ENCODE assay signal across 8 cellular contexts in genomic region chr10:100998991-100999741, GRCh38. TPM values are rescaled to one million over a fixed set of nuclear protein-coding genes. Genes with fewer than 3 reads are reported as not detected.
DNase-seq lines count a peak whose midpoint lies in the region; ATAC-seq lines count a peak whose summit lies in the region.

No MANE protein-coding gene starts in this region.

- WGBS in ectodermal cell, 2 experiments = 1% methylated on average over 83 of the region's 83 CpGs

- peaks cover 11% of the 10 kb centered on the region for H3K36me3 ChIP-seq in ectodermal cell (ENCODE audit: control insufficient read depth, insufficient read depth, low read length)

- CTCF ChIA-PET in activated CD4-positive, alpha-beta memory T cell treated with anti-CD3 and anti-CD28 coated beads, Interleukin-2, amount 10 ng/mL, durations not matched to agents 7 days and 5 days (lab: Charles Lee) = interaction anchor here (0.6 to 17.1 kb wide), 9 partner anchors 11 to 88 kb away, joined by 3 to 186 read pairs (median 6); partner anchors contain the start of genes MRPL43, PDZD7, SFXN3 and TWNK

- H3K9me3 Mint-ChIP-seq in activated CD4-positive, alpha-beta memory T cell treated with anti-CD3 and anti-CD28 coated beads, Interleukin-2, amount 10 ng/mL, durations not matched to agents 7 days and 5 days = no peaks in the 10 kb centered on the region

- peaks cover 15% of the 10 kb centered on the region for H3K4me1 ChIP-seq in ectodermal cell (ENCODE audit: control insufficient read depth, insufficient read depth, low read length)

- H3K27me3 ChIP-seq in ectodermal cell (ENCODE audit: control insufficient read depth, insufficient read depth, low read length, poor library complexity, severe bottlenecking) = no peaks in the 10 kb centered on the region

- H3K4me1 Mint-ChIP-seq in activated CD4-positive, alpha-beta memory T cell treated with anti-CD3 and anti-CD28 coated beads, Interleukin-2, amount 10 ng/mL, durations not matched to agents 7 days and 5 days = peaks cover 28% of the 10 kb centered on the region

- H3K9me3 ChIP-seq in ectodermal cell (ENCODE audit: control insufficient read depth, low read length) = no peaks in the 10 kb centered on the region

- H3K4me3 ChIP-seq in ectodermal cell (ENCODE audit: insufficient read depth, low read depth, low read length) = peak overlapping the region; percentile 87

- peak overlapping the region; percentile 89 for H3K27ac ChIP-seq in ectodermal cell (ENCODE audit: insufficient read depth, low read depth, low read length, poor library complexity, severe bottlenecking)

- peaks cover 4% of the 10 kb centered on the region for H3K36me3 Mint-ChIP-seq in activated CD4-positive, alpha-beta memory T cell treated with anti-CD3 and anti-CD28 coated beads, Interleukin-2, amount 10 ng/mL, durations not matched to agents 7 days and 5 days (ENCODE audit: low read depth)

- H3K4me3 Mint-ChIP-seq in activated CD4-positive, alpha-beta memory T cell treated with anti-CD3 and anti-CD28 coated beads, Interleukin-2, amount 10 ng/mL, durations not matched to agents 7 days and 5 days = peak overlapping the region; percentile 77

- POLR2A ChIA-PET in activated CD4-positive, alpha-beta memory T cell treated with anti-CD3 and anti-CD28 coated beads, Interleukin-2, amount 10 ng/mL, durations not matched to agents 7 days and 5 days (lab: Charles Lee) = interaction anchor here (0.9 to 2.7 kb wide), 5 partner anchors 13 to 39 kb away, joined by 3 to 17 read pairs (median 4); partner anchors contain the start of genes PDZD7 and SFXN3

- DNase-seq in SIG-M5 treated with dmso at 0.1 percent for 504 hours (lab: John Stamatoyannopoulos, UW; ENCODE audit: unreplicated experiment) = peak; percentile 55
- no peak for DNase-seq in SIG-M5 (lab: John Stamatoyannopoulos, UW)
- peak; percentile 57 for DNase-seq in NCI-H345 (lab: John Stamatoyannopoulos, UW)
- peak; percentile 78 for DNase-seq in activated CD4-positive, alpha-beta memory T cell treated with anti-CD3 and anti-CD28 coated beads, Interleukin-2, amount 10 ng/mL, durations not matched to agents 7 days and 5 days
- DNase-seq in lung microvascular endothelial cell (ENCODE audit: low read depth in 2 of 2) = peak; percentile 80 to 87
- peak; percentile 47 to 68 (median 50) for DNase-seq in stimulated activated CD4-positive, alpha-beta T cell treated with anti-CD3 and anti-CD28 coated beads, TNF-alpha, amount 100 ng/mL, for 48 hours (ENCODE audit: low read depth in 3 of 3)

- peak; percentile 42 for ATAC-seq in HG02938 (IDR thresholded peaks at IDR 0.05; ENCODE audit: unreplicated experiment)

- peak overlapping the region; percentile 66 for H3K27ac Mint-ChIP-seq in activated CD4-positive, alpha-beta memory T cell treated with anti-CD3 and anti-CD28 coated beads, Interleukin-2, amount 10 ng/mL, durations not matched to agents 7 days and 5 days

- H3K27me3 Mint-ChIP-seq in activated CD4-positive, alpha-beta memory T cell treated with anti-CD3 and anti-CD28 coated beads, Interleukin-2, amount 10 ng/mL, durations not matched to agents 7 days and 5 days = peaks cover 3% of the 10 kb centered on the region

RNA-seq across cellular contexts. Expression of gene LZTS2, which starts 0.4 kb away (rescaled TPM):
- total RNA-seq in activated CD4-positive, alpha-beta memory T cell treated with anti-CD3 and anti-CD28 coated beads, Interleukin-2, amount 10 ng/mL, durations not matched to agents 7 days and 5 days = 10 to 100 TPM; 17.3 to 18.5 TPM
- polyA plus RNA-seq in ectodermal cell (2013, experiment 1 of 4) = 93.4 TPM
- 87.8 TPM for polyA plus RNA-seq in ectodermal cell (2013, experiment 2 of 4)
- polyA plus RNA-seq in ectodermal cell (2013, experiment 3 of 4) = 80.0 TPM
- 93.0 TPM for polyA plus RNA-seq in ectodermal cell (2013, experiment 4 of 4)
- 28.2 and 29.2 TPM in 2 replicates for total RNA-seq in lung microvascular endothelial cell

RNA-seq across cellular contexts. Expression of gene TWNK, which starts 11.8 kb away (rescaled TPM):
- total RNA-seq in activated CD4-positive, alpha-beta memory T cell treated with anti-CD3 and anti-CD28 coated beads, Interleukin-2, amount 10 ng/mL, durations not matched to agents 7 days and 5 days = 1 to 10 TPM; 6.4 to 7.1 TPM
- polyA plus RNA-seq in ectodermal cell (2013, experiment 1 of 4) = 17.1 TPM
- polyA plus RNA-seq in ectodermal cell (2013, experiment 2 of 4) = 20.1 TPM
- 15.1 TPM for polyA plus RNA-seq in ectodermal cell (2013, experiment 3 of 4)
- 17.3 TPM for polyA plus RNA-seq in ectodermal cell (2013, experiment 4 of 4)
- 3.5 and 6.3 TPM in 2 replicates for total RNA-seq in lung microvascular endothelial cell

RNA-seq across cellular contexts. Expression of gene MRPL43, which starts 11.9 kb away (rescaled TPM):
- total RNA-seq in activated CD4-positive, alpha-beta memory T cell treated with anti-CD3 and anti-CD28 coated beads, Interleukin-2, amount 10 ng/mL, durations not matched to agents 7 days and 5 days = 10 to 100 TPM; 47.8 to 49.3 TPM
- polyA plus RNA-seq in ectodermal cell (2013, experiment 1 of 4) = 73.0 TPM
- 74.0 TPM for polyA plus RNA-seq in ectodermal cell (2013, experiment 2 of 4)
- 78.6 TPM for polyA plus RNA-seq in ectodermal cell (2013, experiment 3 of 4)
- polyA plus RNA-seq in ectodermal cell (2013, experiment 4 of 4) = 79.8 TPM
- total RNA-seq in lung microvascular endothelial cell = 45.8 and 46.4 TPM in 2 replicates

RNA-seq across cellular contexts. Expression of gene SEMA4G, which starts 29.9 kb away (rescaled TPM):
- under 1 TPM; 0.68 to 0.98 TPM for total RNA-seq in activated CD4-positive, alpha-beta memory T cell treated with anti-CD3 and anti-CD28 coated beads, Interleukin-2, amount 10 ng/mL, durations not matched to agents 7 days and 5 days
- polyA plus RNA-seq in ectodermal cell (2013, experiment 1 of 4) = 10.2 TPM
- polyA plus RNA-seq in ectodermal cell (2013, experiment 2 of 4) = 9.5 TPM
- 7.8 TPM for polyA plus RNA-seq in ectodermal cell (2013, experiment 3 of 4)
- polyA plus RNA-seq in ectodermal cell (2013, experiment 4 of 4) = 10.3 TPM
- 0.65 and 0.99 TPM in 2 replicates for total RNA-seq in lung microvascular endothelial cell

RNA-seq across cellular contexts. Expression of gene PDZD7, which starts 31.8 kb away (rescaled TPM):
- 1 to 10 TPM; 1.1 to 1.9 TPM for total RNA-seq in activated CD4-positive, alpha-beta memory T cell treated with anti-CD3 and anti-CD28 coated beads, Interleukin-2, amount 10 ng/mL, durations not matched to agents 7 days and 5 days
- polyA plus RNA-seq in ectodermal cell (2013, experiment 1 of 4) = 0.74 TPM
- 0.82 TPM for polyA plus RNA-seq in ectodermal cell (2013, experiment 2 of 4)
- polyA plus RNA-seq in ectodermal cell (2013, experiment 3 of 4) = 0.69 TPM
- 0.49 TPM for polyA plus RNA-seq in ectodermal cell (2013, experiment 4 of 4)
- total RNA-seq in lung microvascular endothelial cell = 0.20 and 0.44 TPM in 2 replicates
